Comparison of ENCODE assay signal across 8 cellular contexts in the genomic region with DNA sequence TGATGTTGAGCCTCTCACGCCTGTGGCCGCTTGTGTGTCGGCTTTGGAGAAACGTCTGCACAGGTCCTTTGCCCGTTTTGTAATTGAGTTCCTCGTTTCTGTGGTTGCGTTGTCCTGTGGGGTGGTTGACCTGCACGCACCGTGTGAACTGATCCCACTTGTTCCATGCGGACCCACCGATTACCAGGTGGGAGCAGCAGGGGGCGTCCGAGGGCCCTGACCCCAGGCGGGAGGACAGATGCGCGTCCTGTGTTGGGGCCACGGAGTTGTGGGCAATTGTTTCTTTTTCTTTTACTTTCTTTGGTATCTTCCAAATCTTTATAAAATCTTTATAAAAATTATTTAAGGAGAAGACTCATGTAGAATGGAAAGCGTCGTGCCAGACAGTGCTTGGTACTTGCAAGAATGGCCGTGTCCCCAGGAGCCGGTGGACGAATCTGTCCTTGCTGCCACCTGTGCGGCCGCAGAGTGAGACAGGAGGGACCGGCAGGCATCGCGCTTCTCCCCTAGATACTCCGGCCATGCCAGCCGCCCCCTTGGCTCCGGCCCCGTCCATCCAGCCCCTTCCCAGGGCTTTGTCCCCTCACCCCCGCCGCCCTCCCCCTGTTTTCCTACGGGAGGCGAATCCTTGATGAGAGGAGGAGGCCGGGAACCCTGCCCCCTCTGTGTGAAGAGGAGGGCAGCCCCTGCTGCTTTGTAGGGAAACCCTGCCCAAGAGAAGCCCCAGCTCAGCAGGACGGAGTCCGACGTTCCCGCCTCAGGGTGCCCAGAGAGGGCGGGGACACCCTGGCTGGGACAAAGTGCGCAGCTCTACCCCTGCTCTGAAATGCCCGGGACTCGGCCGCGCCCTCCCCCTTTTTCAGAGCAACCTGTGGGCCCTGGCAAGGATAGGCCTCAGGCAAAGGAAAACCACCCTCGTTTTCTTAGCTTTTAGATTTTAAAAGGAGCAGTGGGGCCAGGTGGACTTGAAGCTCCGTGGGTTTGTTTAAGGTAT. TPM values are rescaled to one million over a fixed set of nuclear protein-coding genes. Genes with fewer than 3 reads are reported as not detected.
DNase-seq lines count a peak whose midpoint lies in the region; ATAC-seq and TF ChIP-seq lines count a peak whose summit lies in the region.

No MANE protein-coding gene starts in this region.

- TF ChIP-seq CTCF in natural killer cell (IDR thresholded peaks at IDR 0.05) (peak; percentile 45), fibroblast of villous mesenchyme (IDR thresholded peaks at IDR 0.05; ENCODE audit: insufficient read depth, low read depth, low read length) (peak; percentile 58)

- no peaks in the 10 kb centered on the region for H3K36me3 Mint-ChIP-seq in natural killer cell
- no peaks in the 10 kb centered on the region for H3K36me3 Mint-ChIP-seq in natural killer cell treated with Interleukin-12 subunit alpha and Interleukin-12 subunit beta and Interleukin-15 and Interleukin-18, amount 100 ng/mL, for 72 hours

- H3K4me3 ChIP-seq in fibroblast of villous mesenchyme (ENCODE audit: low read depth, low read length) = no peak overlapping the region

- ATAC-seq in natural killer cell (peak in 2 of 3 donors; percentile 40 to 59), HG03354 (IDR thresholded peaks at IDR 0.05; ENCODE audit: poor library complexity, severe bottlenecking, unreplicated experiment) (no peak)
- no peak for ATAC-seq in natural killer cell treated with Interleukin-12 subunit alpha and Interleukin-12 subunit beta and Interleukin-15 and Interleukin-18, amount 100 ng/mL, for 72 hours

- intact Hi-C loops in natural killer cell (cut with micrococcal nuclease) = loop anchor here (5.0 kb wide), 1 partner anchor 290 kb away; no protein-coding TSS in a partner anchor

- H3K4me1 Mint-ChIP-seq in natural killer cell = no peaks in the 10 kb centered on the region
- no peaks in the 10 kb centered on the region for H3K4me1 Mint-ChIP-seq in natural killer cell treated with Interleukin-12 subunit alpha and Interleukin-12 subunit beta and Interleukin-15 and Interleukin-18, amount 100 ng/mL, for 72 hours (ENCODE audit: low read depth in 2 of 2)

- H3K27ac Mint-ChIP-seq in natural killer cell = no peak overlapping the region
- H3K27ac Mint-ChIP-seq in natural killer cell treated with Interleukin-12 subunit alpha and Interleukin-12 subunit beta and Interleukin-15 and Interleukin-18, amount 100 ng/mL, for 72 hours = no peak overlapping the region

- no peaks in the 10 kb centered on the region for H3K9me3 Mint-ChIP-seq in natural killer cell
- H3K9me3 Mint-ChIP-seq in natural killer cell treated with Interleukin-12 subunit alpha and Interleukin-12 subunit beta and Interleukin-15 and Interleukin-18, amount 100 ng/mL, for 72 hours = no peaks in the 10 kb centered on the region

- H3K27me3 Mint-ChIP-seq in natural killer cell (ENCODE audit: low read depth in 2 of 2) = no peaks in the 10 kb centered on the region
- no peaks in the 10 kb centered on the region for H3K27me3 Mint-ChIP-seq in natural killer cell treated with Interleukin-12 subunit alpha and Interleukin-12 subunit beta and Interleukin-15 and Interleukin-18, amount 100 ng/mL, for 72 hours

- H3K4me3 Mint-ChIP-seq in natural killer cell = no peak overlapping the region
- H3K4me3 Mint-ChIP-seq in natural killer cell treated with Interleukin-12 subunit alpha and Interleukin-12 subunit beta and Interleukin-15 and Interleukin-18, amount 100 ng/mL, for 72 hours = no peak overlapping the region

- DNase-seq in natural killer cell = no peak
- no peak for DNase-seq in natural killer cell treated with Interleukin-12 subunit alpha and Interleukin-12 subunit beta and Interleukin-15 and Interleukin-18, amount 100 ng/mL, for 72 hours (ENCODE audit: low spot score)
- DNase-seq in activated T-cell treated with anti-CD3 and anti-CD28 coated beads for 24 hours (ENCODE audit: low read depth) = peak; percentile 16
- no peak for DNase-seq in fibroblast of villous mesenchyme (ENCODE audit: low read depth)
- peak; percentile 69 for DNase-seq in retina
- no peak for DNase-seq in NCI-H446 (lab: John Stamatoyannopoulos, UW)
- DNase-seq in NCI-H446 treated with DMSO at 0.1 percent for 48 hours (lab: John Stamatoyannopoulos, UW) = no peak

RNA-seq across cellular contexts. Expression of a gene that starts 41.7 kb away (rescaled TPM):
- total RNA-seq in natural killer cell = 10 to 100 TPM; 25.1 to 37.1 (median 30.5) TPM
- total RNA-seq in natural killer cell treated with Interleukin-12 subunit alpha and Interleukin-12 subunit beta and Interleukin-15 and Interleukin-18, amount 100 ng/mL, for 72 hours = 10 to 100 TPM; 10.8 to 13.2 TPM
- total RNA-seq in fibroblast of villous mesenchyme = 2.6 and 5.2 TPM in 2 replicates

Comparison
In these comparisons a context has a peak if more than half of its experiments do, and no peak if none do; other contexts are left out.
1. ATAC-seq: peak in natural killer cell (2 of 3); none in natural killer cell treated with Interleukin-12 subunit alpha and Interleukin-12 subunit beta and Interleukin-15 and Interleukin-18, amount 100 ng/mL, for 72 hours (0 of 2) and HG03354 (single experiment).
2. DNase-seq: peak in activated T-cell treated with anti-CD3 and anti-CD28 coated beads for 24 hours (single experiment) and retina (single experiment); none in natural killer cell (single experiment), natural killer cell treated with Interleukin-12 subunit alpha and Interleukin-12 subunit beta and Interleukin-15 and Interleukin-18, amount 100 ng/mL, for 72 hours (single experiment), fibroblast of villous mesenchyme (single experiment), NCI-H446 (0 of 2) and NCI-H446 treated with DMSO at 0.1 percent for 48 hours (single experiment).